ENCODE assay signal across 1 cellular context in the genomic region with DNA sequence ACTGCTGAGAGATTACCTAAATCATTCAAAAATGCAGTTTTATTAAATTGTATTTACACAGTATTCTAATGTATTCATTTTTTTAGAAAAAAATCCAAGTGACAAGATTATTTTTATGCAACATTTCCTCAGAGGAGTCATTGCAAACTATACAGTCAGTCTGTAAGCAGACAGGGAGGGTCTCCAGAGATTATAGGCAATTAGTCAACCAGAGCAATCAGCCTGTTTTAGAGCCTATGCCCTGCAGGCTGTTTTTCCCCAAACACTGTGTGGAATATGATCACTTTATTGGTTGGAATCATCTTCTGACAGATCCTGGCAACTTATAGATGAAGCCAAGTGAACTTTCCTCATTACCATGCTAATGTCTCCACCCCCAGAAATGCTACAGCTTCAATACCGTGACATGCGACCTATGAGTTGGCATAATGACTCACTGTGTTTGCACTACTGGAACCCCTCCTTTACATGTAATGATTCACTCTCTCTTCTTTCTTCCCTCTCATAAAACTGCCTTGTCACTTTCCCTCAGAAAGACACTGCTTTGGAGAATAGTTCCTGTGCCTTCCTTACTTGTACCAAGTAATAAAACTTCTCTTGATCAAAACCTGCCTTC.
TF ChIP-seq lines count a peak whose summit lies in the region.

No MANE protein-coding gene starts in this region.

TF ChIP-seq in A549, 52 proteins besides CTCF, POLR2A, EP300 and RAD21 (continued from another document):
- TF ChIP-seq, protein P1, sequence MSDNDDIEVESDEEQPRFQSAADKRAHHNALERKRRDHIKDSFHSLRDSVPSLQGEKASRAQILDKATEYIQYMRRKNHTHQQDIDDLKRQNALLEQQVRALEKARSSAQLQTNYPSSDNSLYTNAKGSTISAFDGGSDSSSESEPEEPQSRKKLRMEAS (IDR thresholded peaks at IDR 0.05), result peak; percentile 73
TF ChIP-seq in A549: peak in this region for 9.
